In genomic region chr17:82685291-82685690, GRCh38 we compare ENCODE assay signal across 1 cellular context.
TF ChIP-seq lines count a peak whose summit lies in the region.

No MANE protein-coding gene starts in this region.

TF ChIP-seq in A549, 52 proteins besides CTCF, POLR2A, EP300 and RAD21 (continued from another document):
- TF ChIP-seq HEYL (CRISPR knock-in tag; IDR thresholded peaks at IDR 0.05) (no peak), CHD4 (IDR thresholded peaks at IDR 0.05; ENCODE audit: borderline replicate concordance) (no peak)
TF ChIP-seq in A549: peak in this region for 0.
